Comparison of ENCODE assay signal across 1 cellular context in the genomic region with DNA sequence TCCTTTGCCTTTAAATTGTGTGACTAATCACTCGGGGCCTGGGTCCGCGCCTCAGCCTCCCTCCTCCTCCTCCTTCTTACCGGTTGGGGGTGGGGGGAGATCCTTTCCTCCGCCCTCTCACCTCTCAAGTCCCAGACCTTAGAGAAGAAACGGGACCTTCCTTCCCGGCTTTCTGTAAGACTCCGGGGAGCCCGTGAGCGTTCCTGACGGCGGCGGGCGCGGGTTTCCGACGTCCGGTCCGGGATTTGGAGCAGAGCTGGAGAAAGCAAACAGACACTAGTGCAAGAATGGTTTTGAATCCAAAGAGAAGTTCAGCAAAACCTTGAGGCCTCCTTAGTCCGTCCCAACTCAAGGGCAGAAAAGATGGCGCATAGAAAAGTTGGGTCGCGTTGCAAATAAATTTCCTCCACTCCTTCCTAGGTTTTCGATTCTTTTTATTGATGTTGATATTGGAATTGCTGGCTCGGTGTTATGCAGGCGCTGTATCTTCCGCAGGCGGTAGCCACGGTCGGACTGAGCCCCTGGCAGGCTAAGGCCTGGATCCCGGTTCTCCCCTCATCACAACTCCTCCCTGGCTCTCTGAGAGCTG.
TF ChIP-seq lines count a peak whose summit lies in the region.

No MANE protein-coding gene starts in this region.

TF ChIP-seq in HepG2, 621 proteins besides CTCF, POLR2A, EP300 and RAD21:
- no peak for TF ChIP-seq ETV5 (CRISPR knock-in tag; IDR thresholded peaks at IDR 0.05; ENCODE audit: borderline replicate concordance)
- peak; percentile 9; the same call in 1 of the 2 replicates for TF ChIP-seq EZH2 (conservative IDR thresholded peaks at IDR 0.05; ENCODE audit: low read depth, low read length)
